In the genomic region with DNA sequence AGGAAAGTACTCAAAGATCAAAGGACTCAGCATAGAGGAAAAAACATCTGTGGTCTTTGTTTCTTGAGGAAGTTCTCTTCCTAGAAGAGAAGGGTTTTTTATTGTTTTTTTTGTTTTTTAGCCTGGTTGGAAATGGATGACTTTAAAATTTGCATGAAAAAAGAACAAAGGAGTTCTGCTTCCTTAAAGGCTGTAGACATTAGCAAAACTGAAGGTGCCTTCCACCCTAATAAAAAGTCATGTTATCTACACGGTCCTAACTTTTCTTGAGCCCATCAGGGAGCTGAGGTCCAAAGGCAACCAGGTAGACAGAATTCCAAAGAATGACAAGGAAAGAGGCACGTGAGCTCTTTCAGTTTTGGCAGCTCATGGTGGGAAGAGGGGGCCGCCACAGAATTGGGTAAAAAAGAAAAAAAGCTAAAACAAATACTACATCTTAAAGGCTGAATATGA, we compare ENCODE assay signal across 1 cellular context.
TF ChIP-seq lines count a peak whose summit lies in the region.

No MANE protein-coding gene starts in this region.

TF ChIP-seq in WTC11, 78 proteins besides CTCF, POLR2A, EP300 and RAD21 (continued from another document and continues in another):
- TF ChIP-seq ZNF423 (CRISPR knock-in tag; IDR thresholded peaks at IDR 0.05) (no peak), RORB (CRISPR knock-in tag; IDR thresholded peaks at IDR 0.05) (no peak), PREB (CRISPR knock-in tag; IDR thresholded peaks at IDR 0.05; ENCODE audit: borderline replicate concordance) (no peak), EMX1 (CRISPR knock-in tag; IDR thresholded peaks at IDR 0.05) (no peak), ZNF317 (CRISPR knock-in tag; IDR thresholded peaks at IDR 0.05; ENCODE audit: borderline replicate concordance, low read depth) (no peak), SP1 (CRISPR knock-in tag; conservative IDR thresholded peaks at IDR 0.05) (no peak), ZNF425 (CRISPR knock-in tag; conservative IDR thresholded peaks at IDR 0.05) (no peak), ZBTB43 (CRISPR knock-in tag; IDR thresholded peaks at IDR 0.05) (no peak), GRHL2 (CRISPR knock-in tag; IDR thresholded peaks at IDR 0.05; ENCODE audit: insufficient replicate concordance, severe bottlenecking) (no peak), ATF1 (CRISPR knock-in tag; IDR thresholded peaks at IDR 0.05) (no peak), ZMAT4 (CRISPR knock-in tag; IDR thresholded peaks at IDR 0.05) (no peak), JUN (CRISPR knock-in tag; IDR thresholded peaks at IDR 0.05) (no peak), SOX15 (CRISPR knock-in tag; IDR thresholded peaks at IDR 0.05) (no peak), ZNF121 (CRISPR knock-in tag; IDR thresholded peaks at IDR 0.05) (no peak), TEAD4 (CRISPR knock-in tag; IDR thresholded peaks at IDR 0.05) (no peak), MXD4 (CRISPR knock-in tag; IDR thresholded peaks at IDR 0.05; ENCODE audit: borderline replicate concordance) (no peak), CREB1 (CRISPR knock-in tag; IDR thresholded peaks at IDR 0.05) (no peak), ZSCAN18 (CRISPR knock-in tag; IDR thresholded peaks at IDR 0.05) (no peak), HMGA2 (CRISPR knock-in tag; IDR thresholded peaks at IDR 0.05) (no peak)
- TF ChIP-seq, protein P1, sequence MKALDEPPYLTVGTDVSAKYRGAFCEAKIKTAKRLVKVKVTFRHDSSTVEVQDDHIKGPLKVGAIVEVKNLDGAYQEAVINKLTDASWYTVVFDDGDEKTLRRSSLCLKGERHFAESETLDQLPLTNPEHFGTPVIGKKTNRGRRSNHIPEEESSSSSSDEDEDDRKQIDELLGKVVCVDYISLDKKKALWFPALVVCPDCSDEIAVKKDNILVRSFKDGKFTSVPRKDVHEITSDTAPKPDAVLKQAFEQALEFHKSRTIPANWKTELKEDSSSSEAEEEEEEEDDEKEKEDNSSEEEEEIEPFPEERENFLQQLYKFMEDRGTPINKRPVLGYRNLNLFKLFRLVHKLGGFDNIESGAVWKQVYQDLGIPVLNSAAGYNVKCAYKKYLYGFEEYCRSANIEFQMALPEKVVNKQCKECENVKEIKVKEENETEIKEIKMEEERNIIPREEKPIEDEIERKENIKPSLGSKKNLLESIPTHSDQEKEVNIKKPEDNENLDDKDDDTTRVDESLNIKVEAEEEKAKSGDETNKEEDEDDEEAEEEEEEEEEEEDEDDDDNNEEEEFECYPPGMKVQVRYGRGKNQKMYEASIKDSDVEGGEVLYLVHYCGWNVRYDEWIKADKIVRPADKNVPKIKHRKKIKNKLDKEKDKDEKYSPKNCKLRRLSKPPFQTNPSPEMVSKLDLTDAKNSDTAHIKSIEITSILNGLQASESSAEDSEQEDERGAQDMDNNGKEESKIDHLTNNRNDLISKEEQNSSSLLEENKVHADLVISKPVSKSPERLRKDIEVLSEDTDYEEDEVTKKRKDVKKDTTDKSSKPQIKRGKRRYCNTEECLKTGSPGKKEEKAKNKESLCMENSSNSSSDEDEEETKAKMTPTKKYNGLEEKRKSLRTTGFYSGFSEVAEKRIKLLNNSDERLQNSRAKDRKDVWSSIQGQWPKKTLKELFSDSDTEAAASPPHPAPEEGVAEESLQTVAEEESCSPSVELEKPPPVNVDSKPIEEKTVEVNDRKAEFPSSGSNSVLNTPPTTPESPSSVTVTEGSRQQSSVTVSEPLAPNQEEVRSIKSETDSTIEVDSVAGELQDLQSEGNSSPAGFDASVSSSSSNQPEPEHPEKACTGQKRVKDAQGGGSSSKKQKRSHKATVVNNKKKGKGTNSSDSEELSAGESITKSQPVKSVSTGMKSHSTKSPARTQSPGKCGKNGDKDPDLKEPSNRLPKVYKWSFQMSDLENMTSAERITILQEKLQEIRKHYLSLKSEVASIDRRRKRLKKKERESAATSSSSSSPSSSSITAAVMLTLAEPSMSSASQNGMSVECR (CRISPR knock-in tag; IDR thresholded peaks at IDR 0.05; ENCODE audit: borderline replicate concordance), result no peak
- TF ChIP-seq, protein P2, sequence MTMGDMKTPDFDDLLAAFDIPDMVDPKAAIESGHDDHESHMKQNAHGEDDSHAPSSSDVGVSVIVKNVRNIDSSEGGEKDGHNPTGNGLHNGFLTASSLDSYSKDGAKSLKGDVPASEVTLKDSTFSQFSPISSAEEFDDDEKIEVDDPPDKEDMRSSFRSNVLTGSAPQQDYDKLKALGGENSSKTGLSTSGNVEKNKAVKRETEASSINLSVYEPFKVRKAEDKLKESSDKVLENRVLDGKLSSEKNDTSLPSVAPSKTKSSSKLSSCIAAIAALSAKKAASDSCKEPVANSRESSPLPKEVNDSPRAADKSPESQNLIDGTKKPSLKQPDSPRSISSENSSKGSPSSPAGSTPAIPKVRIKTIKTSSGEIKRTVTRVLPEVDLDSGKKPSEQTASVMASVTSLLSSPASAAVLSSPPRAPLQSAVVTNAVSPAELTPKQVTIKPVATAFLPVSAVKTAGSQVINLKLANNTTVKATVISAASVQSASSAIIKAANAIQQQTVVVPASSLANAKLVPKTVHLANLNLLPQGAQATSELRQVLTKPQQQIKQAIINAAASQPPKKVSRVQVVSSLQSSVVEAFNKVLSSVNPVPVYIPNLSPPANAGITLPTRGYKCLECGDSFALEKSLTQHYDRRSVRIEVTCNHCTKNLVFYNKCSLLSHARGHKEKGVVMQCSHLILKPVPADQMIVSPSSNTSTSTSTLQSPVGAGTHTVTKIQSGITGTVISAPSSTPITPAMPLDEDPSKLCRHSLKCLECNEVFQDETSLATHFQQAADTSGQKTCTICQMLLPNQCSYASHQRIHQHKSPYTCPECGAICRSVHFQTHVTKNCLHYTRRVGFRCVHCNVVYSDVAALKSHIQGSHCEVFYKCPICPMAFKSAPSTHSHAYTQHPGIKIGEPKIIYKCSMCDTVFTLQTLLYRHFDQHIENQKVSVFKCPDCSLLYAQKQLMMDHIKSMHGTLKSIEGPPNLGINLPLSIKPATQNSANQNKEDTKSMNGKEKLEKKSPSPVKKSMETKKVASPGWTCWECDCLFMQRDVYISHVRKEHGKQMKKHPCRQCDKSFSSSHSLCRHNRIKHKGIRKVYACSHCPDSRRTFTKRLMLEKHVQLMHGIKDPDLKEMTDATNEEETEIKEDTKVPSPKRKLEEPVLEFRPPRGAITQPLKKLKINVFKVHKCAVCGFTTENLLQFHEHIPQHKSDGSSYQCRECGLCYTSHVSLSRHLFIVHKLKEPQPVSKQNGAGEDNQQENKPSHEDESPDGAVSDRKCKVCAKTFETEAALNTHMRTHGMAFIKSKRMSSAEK (CRISPR knock-in tag; IDR thresholded peaks at IDR 0.05; ENCODE audit: borderline replicate concordance), result no peak
- TF ChIP-seq, protein P3, sequence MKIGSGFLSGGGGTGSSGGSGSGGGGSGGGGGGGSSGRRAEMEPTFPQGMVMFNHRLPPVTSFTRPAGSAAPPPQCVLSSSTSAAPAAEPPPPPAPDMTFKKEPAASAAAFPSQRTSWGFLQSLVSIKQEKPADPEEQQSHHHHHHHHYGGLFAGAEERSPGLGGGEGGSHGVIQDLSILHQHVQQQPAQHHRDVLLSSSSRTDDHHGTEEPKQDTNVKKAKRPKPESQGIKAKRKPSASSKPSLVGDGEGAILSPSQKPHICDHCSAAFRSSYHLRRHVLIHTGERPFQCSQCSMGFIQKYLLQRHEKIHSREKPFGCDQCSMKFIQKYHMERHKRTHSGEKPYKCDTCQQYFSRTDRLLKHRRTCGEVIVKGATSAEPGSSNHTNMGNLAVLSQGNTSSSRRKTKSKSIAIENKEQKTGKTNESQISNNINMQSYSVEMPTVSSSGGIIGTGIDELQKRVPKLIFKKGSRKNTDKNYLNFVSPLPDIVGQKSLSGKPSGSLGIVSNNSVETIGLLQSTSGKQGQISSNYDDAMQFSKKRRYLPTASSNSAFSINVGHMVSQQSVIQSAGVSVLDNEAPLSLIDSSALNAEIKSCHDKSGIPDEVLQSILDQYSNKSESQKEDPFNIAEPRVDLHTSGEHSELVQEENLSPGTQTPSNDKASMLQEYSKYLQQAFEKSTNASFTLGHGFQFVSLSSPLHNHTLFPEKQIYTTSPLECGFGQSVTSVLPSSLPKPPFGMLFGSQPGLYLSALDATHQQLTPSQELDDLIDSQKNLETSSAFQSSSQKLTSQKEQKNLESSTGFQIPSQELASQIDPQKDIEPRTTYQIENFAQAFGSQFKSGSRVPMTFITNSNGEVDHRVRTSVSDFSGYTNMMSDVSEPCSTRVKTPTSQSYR (CRISPR knock-in tag; IDR thresholded peaks at IDR 0.05), result no peak
- TF ChIP-seq, protein P4, sequence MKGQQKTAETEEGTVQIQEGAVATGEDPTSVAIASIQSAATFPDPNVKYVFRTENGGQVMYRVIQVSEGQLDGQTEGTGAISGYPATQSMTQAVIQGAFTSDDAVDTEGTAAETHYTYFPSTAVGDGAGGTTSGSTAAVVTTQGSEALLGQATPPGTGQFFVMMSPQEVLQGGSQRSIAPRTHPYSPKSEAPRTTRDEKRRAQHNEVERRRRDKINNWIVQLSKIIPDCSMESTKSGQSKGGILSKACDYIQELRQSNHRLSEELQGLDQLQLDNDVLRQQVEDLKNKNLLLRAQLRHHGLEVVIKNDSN (CRISPR knock-in tag; IDR thresholded peaks at IDR 0.05), result peak; percentile 65; the same call in 1 of the 2 replicates
- TF ChIP-seq, protein P5, sequence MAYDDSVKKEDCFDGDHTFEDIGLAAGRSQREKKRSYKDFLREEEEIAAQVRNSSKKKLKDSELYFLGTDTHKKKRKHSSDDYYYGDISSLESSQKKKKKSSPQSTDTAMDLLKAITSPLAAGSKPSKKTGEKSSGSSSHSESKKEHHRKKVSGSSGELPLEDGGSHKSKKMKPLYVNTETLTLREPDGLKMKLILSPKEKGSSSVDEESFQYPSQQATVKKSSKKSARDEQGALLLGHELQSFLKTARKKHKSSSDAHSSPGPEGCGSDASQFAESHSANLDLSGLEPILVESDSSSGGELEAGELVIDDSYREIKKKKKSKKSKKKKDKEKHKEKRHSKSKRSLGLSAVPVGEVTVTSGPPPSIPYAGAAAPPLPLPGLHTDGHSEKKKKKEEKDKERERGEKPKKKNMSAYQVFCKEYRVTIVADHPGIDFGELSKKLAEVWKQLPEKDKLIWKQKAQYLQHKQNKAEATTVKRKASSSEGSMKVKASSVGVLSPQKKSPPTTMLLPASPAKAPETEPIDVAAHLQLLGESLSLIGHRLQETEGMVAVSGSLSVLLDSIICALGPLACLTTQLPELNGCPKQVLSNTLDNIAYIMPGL (CRISPR knock-in tag; IDR thresholded peaks at IDR 0.05), result no peak
- TF ChIP-seq, protein P6, sequence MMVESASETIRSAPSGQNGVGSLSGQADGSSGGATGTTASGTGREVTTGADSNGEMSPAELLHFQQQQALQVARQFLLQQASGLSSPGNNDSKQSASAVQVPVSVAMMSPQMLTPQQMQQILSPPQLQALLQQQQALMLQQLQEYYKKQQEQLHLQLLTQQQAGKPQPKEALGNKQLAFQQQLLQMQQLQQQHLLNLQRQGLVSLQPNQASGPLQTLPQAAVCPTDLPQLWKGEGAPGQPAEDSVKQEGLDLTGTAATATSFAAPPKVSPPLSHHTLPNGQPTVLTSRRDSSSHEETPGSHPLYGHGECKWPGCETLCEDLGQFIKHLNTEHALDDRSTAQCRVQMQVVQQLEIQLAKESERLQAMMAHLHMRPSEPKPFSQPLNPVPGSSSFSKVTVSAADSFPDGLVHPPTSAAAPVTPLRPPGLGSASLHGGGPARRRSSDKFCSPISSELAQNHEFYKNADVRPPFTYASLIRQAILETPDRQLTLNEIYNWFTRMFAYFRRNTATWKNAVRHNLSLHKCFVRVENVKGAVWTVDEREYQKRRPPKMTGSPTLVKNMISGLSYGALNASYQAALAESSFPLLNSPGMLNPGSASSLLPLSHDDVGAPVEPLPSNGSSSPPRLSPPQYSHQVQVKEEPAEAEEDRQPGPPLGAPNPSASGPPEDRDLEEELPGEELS (CRISPR knock-in tag; IDR thresholded peaks at IDR 0.05), result no peak
